Comparison of ENCODE assay signal across 11 cellular contexts in the genomic region with DNA sequence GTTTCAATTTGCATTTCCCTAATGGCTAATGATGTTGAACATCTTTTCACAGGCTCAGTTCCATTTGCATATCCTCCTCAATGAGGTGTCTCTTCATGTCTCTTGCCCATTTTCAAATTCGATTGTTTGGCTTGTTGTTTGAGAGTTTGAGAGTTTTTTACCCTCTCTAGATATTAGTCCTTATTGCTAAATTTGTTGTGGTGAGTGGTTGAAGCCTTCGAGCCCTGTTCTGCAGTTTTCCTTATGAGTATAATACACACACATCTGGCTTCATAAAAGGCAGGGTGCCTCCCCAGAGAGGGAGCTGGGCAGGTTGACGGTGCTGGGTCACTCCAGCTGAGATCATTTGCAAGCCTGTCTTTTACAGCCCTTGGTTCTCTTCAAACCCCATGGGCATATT.
DNase-seq lines count a peak whose midpoint lies in the region; ATAC-seq, FAIRE-seq and TF ChIP-seq lines count a peak whose summit lies in the region.
"Had no signal": no experiment of that assay in that cellular context is flagged by ENCODE, and none has a peak within 500 bp of the region (broad histone marks: within the 10 kb centered on the region; RNA-seq: fewer than 3 reads in every experiment).

No MANE protein-coding gene starts in this region.

- peaks cover 0 to 11% (median 0%) of the 10 kb centered on the region in 9 donors for H3K4me1 ChIP-seq in heart right ventricle
- no peaks in the 10 kb centered on the region for H3K4me1 ChIP-seq in pancreas

- H3K27me3 ChIP-seq in heart right ventricle (peaks cover 0 to 20% (median 0%) of the 10 kb centered on the region in 7 donors), pancreas (no peaks in the 10 kb centered on the region)

- peaks cover 34% of the 10 kb centered on the region for H3K4me1 Mint-ChIP-seq in activated T-helper 1 cell treated with anti-CD3 and anti-CD28 coated beads, Interleukin-12 subunit alpha, Interleukin-12 subunit beta, Interleukin-2, Interleukin-4 antibody, amounts not matched to agents 30 ng/mL and 10 ng/mL and 1 ng/mL, durations not matched to agents 14 hours and 24 hours and 36 hours (ENCODE audit: low read depth)

- H3K4me3 Mint-ChIP-seq in activated T-helper 1 cell treated with anti-CD3 and anti-CD28 coated beads, Interleukin-12 subunit alpha, Interleukin-12 subunit beta, Interleukin-2, Interleukin-4 antibody, amounts not matched to agents 30 ng/mL and 10 ng/mL and 1 ng/mL, durations not matched to agents 14 hours and 24 hours and 36 hours = peak overlapping the region; percentile 54
- H3K4me3 Mint-ChIP-seq: HFFc6 had no signal

- peaks cover 4% of the 10 kb centered on the region for H3K9me3 Mint-ChIP-seq in activated T-helper 1 cell treated with anti-CD3 and anti-CD28 coated beads, Interleukin-12 subunit alpha, Interleukin-12 subunit beta, Interleukin-2, Interleukin-4 antibody, amounts not matched to agents 30 ng/mL and 10 ng/mL and 1 ng/mL, durations not matched to agents 14 hours and 24 hours and 36 hours

- intact Hi-C loops in activated T-helper 1 cell treated with anti-CD3 and anti-CD28 coated beads, Interleukin-12 subunit alpha, Interleukin-12 subunit beta, Interleukin-2, Interleukin-4 antibody, amounts not matched to agents 30 ng/mL and 10 ng/mL and 1 ng/mL, durations not matched to agents 14 hours and 24 hours and 36 hours (cut with micrococcal nuclease) = no loop called here
- intact Hi-C loops in cardiac septum (cut with DNase I) (no loop called here), heart right ventricle (cut with DNase I) (no loop called here), pancreas (cut with DNase I) (no loop called here)

- H3K36me3 ChIP-seq in heart right ventricle = no peaks in the 10 kb centered on the region
- no peaks in the 10 kb centered on the region for H3K36me3 ChIP-seq in pancreas
- H3K36me3 ChIP-seq: cardiac muscle cell had no signal

- no peak overlapping the region for H3K27ac ChIP-seq in heart right ventricle
- H3K27ac ChIP-seq in pancreas = no peak overlapping the region
- H3K27ac ChIP-seq: cardiac muscle cell had no signal

- H3K27ac Mint-ChIP-seq in activated T-helper 1 cell treated with anti-CD3 and anti-CD28 coated beads, Interleukin-12 subunit alpha, Interleukin-12 subunit beta, Interleukin-2, Interleukin-4 antibody, amounts not matched to agents 30 ng/mL and 10 ng/mL and 1 ng/mL, durations not matched to agents 14 hours and 24 hours and 36 hours = peak overlapping the region; percentile 88
- H3K27ac Mint-ChIP-seq: HFFc6 had no signal

- no peak for DNase-seq in activated T-helper 1 cell treated with anti-CD3 and anti-CD28 coated beads, Interleukin-12 subunit alpha, Interleukin-12 subunit beta, Interleukin-2, Interleukin-4 antibody, amounts not matched to agents 30 ng/mL and 10 ng/mL and 1 ng/mL, durations not matched to agents 14 hours and 24 hours and 36 hours (ENCODE audit: low spot score)
- DNase-seq in cardiac septum (ENCODE audit: low spot score) (no peak), heart right ventricle (no peak), pancreas (no peak), AG08396 (ENCODE audit: low spot score) (no peak)
- DNase-seq: HFFc6, NCI-H1436 treated with DMSO at 0.1 percent for 48 hours had no signal

- H3K36me3 Mint-ChIP-seq in activated T-helper 1 cell treated with anti-CD3 and anti-CD28 coated beads, Interleukin-12 subunit alpha, Interleukin-12 subunit beta, Interleukin-2, Interleukin-4 antibody, amounts not matched to agents 30 ng/mL and 10 ng/mL and 1 ng/mL, durations not matched to agents 14 hours and 24 hours and 36 hours (ENCODE audit: low read depth) = no peaks in the 10 kb centered on the region

- peaks cover 1% of the 10 kb centered on the region for H3K27me3 Mint-ChIP-seq in activated T-helper 1 cell treated with anti-CD3 and anti-CD28 coated beads, Interleukin-12 subunit alpha, Interleukin-12 subunit beta, Interleukin-2, Interleukin-4 antibody, amounts not matched to agents 30 ng/mL and 10 ng/mL and 1 ng/mL, durations not matched to agents 14 hours and 24 hours and 36 hours (ENCODE audit: insufficient read depth)

- 69 to 74% methylated on average over 3 of the region's 3 CpGs for WGBS in heart right ventricle, 2 donors
- 64 to 75% methylated on average over 3 of the region's 3 CpGs for WGBS in pancreas, 2 donors

- ATAC-seq in GM18517 (IDR thresholded peaks at IDR 0.05; ENCODE audit: unreplicated experiment) = peak; percentile 58
- peak; percentile 72 for ATAC-seq in GM21360 (IDR thresholded peaks at IDR 0.05; ENCODE audit: unreplicated experiment)
- ATAC-seq in HG03060 (IDR thresholded peaks at IDR 0.05; ENCODE audit: low read depth, unreplicated experiment) = peak; percentile 45
- ATAC-seq in heart right ventricle = no peak
- no peak for ATAC-seq in pancreas

- H3K9me3 ChIP-seq in heart right ventricle (no peaks in the 10 kb centered on the region), pancreas (no peaks in the 10 kb centered on the region)

- H3K4me3 ChIP-seq in heart right ventricle (no peak overlapping the region), pancreas (no peak overlapping the region)
- H3K4me3 ChIP-seq: cardiac muscle cell had no signal

- TF ChIP-seq CTCF in heart right ventricle (IDR thresholded peaks at IDR 0.05) (no peak), pancreas (IDR thresholded peaks at IDR 0.05) (no peak)

- FAIRE-seq in pancreas (lab: Jason Lieb, UNC) = no peak

Comparison
In these comparisons a context has a peak if more than half of its experiments do, and no peak if none do; other contexts are left out.
1. ATAC-seq: peak in GM18517 (single experiment), GM21360 (single experiment) and HG03060 (single experiment); none in heart right ventricle (0 of 8) and pancreas (0 of 4).